ENCODE assay signal across 2 cellular contexts in the genomic region with DNA sequence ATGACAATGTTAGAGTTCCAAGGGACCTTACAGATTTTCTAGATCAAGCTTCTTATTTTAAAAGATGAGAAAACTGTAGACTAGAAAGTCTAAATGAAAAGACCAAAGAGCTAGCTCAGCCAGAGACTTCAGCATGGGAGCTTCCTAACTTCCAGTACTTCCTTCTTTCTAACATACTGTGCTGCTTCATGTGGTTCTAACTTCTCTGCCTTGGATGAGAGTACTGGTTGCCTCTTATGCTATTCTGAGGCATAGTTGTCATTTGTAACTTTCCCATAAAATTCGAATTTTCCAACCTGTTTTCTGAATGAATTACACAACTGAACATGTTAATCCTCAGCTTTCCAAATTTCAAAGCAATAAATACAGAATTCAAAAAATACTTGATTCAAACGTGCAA.
TF ChIP-seq lines count a peak whose summit lies in the region.

No MANE protein-coding gene starts in this region.

TF ChIP-seq in HCT116, 20 proteins besides CTCF, POLR2A, EP300 and RAD21:
- TF ChIP-seq TCF7L2 (IDR thresholded peaks at IDR 0.05; ENCODE audit: borderline replicate concordance, extremely low read depth, insufficient read depth, insufficient read length): no peak
- TF ChIP-seq, protein P1, sequence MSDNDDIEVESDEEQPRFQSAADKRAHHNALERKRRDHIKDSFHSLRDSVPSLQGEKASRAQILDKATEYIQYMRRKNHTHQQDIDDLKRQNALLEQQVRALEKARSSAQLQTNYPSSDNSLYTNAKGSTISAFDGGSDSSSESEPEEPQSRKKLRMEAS (IDR thresholded peaks at IDR 0.05): no peak
- TF ChIP-seq, protein P2, sequence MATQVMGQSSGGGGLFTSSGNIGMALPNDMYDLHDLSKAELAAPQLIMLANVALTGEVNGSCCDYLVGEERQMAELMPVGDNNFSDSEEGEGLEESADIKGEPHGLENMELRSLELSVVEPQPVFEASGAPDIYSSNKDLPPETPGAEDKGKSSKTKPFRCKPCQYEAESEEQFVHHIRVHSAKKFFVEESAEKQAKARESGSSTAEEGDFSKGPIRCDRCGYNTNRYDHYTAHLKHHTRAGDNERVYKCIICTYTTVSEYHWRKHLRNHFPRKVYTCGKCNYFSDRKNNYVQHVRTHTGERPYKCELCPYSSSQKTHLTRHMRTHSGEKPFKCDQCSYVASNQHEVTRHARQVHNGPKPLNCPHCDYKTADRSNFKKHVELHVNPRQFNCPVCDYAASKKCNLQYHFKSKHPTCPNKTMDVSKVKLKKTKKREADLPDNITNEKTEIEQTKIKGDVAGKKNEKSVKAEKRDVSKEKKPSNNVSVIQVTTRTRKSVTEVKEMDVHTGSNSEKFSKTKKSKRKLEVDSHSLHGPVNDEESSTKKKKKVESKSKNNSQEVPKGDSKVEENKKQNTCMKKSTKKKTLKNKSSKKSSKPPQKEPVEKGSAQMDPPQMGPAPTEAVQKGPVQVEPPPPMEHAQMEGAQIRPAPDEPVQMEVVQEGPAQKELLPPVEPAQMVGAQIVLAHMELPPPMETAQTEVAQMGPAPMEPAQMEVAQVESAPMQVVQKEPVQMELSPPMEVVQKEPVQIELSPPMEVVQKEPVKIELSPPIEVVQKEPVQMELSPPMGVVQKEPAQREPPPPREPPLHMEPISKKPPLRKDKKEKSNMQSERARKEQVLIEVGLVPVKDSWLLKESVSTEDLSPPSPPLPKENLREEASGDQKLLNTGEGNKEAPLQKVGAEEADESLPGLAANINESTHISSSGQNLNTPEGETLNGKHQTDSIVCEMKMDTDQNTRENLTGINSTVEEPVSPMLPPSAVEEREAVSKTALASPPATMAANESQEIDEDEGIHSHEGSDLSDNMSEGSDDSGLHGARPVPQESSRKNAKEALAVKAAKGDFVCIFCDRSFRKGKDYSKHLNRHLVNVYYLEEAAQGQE (IDR thresholded peaks at IDR 0.05; ENCODE audit: low read depth): no peak
- no peak for TF ChIP-seq ELF1 (IDR thresholded peaks at IDR 0.05; ENCODE audit: borderline replicate concordance, low read depth)
- TF ChIP-seq, protein P3, sequence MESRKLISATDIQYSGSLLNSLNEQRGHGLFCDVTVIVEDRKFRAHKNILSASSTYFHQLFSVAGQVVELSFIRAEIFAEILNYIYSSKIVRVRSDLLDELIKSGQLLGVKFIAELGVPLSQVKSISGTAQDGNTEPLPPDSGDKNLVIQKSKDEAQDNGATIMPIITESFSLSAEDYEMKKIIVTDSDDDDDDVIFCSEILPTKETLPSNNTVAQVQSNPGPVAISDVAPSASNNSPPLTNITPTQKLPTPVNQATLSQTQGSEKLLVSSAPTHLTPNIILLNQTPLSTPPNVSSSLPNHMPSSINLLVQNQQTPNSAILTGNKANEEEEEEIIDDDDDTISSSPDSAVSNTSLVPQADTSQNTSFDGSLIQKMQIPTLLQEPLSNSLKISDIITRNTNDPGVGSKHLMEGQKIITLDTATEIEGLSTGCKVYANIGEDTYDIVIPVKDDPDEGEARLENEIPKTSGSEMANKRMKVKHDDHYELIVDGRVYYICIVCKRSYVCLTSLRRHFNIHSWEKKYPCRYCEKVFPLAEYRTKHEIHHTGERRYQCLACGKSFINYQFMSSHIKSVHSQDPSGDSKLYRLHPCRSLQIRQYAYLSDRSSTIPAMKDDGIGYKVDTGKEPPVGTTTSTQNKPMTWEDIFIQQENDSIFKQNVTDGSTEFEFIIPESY (IDR thresholded peaks at IDR 0.05; ENCODE audit: extremely low read depth, insufficient replicate concordance, low read length): no peak

TF ChIP-seq in HEK293T, 16 proteins besides CTCF, POLR2A, EP300 and RAD21:
- no peak for TF ChIP-seq FOXK2 (IDR thresholded peaks at IDR 0.05)
- no peak for TF ChIP-seq NFRKB (IDR thresholded peaks at IDR 0.05)
- no peak for TF ChIP-seq LEF1 (IDR thresholded peaks at IDR 0.05; ENCODE audit: borderline replicate concordance)
- no peak for TF ChIP-seq TARDBP (IDR thresholded peaks at IDR 0.05)
- TF ChIP-seq HDGF (IDR thresholded peaks at IDR 0.05; ENCODE audit: borderline replicate concordance): no peak
- no peak for TF ChIP-seq ZNF384 (IDR thresholded peaks at IDR 0.05)
- no peak for TF ChIP-seq L3MBTL2 (conservative IDR thresholded peaks at IDR 0.05)
- TF ChIP-seq FOXA1 (IDR thresholded peaks at IDR 0.05): no peak
- TF ChIP-seq ARNT (IDR thresholded peaks at IDR 0.05): no peak
- TF ChIP-seq, protein P4, sequence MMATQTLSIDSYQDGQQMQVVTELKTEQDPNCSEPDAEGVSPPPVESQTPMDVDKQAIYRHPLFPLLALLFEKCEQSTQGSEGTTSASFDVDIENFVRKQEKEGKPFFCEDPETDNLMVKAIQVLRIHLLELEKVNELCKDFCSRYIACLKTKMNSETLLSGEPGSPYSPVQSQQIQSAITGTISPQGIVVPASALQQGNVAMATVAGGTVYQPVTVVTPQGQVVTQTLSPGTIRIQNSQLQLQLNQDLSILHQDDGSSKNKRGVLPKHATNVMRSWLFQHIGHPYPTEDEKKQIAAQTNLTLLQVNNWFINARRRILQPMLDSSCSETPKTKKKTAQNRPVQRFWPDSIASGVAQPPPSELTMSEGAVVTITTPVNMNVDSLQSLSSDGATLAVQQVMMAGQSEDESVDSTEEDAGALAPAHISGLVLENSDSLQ (IDR thresholded peaks at IDR 0.05): no peak
- TF ChIP-seq CTBP1 (IDR thresholded peaks at IDR 0.05; ENCODE audit: borderline replicate concordance): no peak
- no peak for TF ChIP-seq SP1 (IDR thresholded peaks at IDR 0.05)
